In genomic region chr5:68139601-68140441, GRCh38 we compare ENCODE assay signal across 19 cellular contexts.
A peak's percentile ranks its signal among the peaks of the same experiment; 100 is the strongest.
DNase-seq lines count a peak whose midpoint lies in the region; ATAC-seq, FAIRE-seq and TF ChIP-seq lines count a peak whose summit lies in the region.
"Had no signal": no experiment of that assay in that cellular context is flagged by ENCODE, and none has a peak within 500 bp of the region (broad histone marks: within the 10 kb centered on the region; RNA-seq: fewer than 3 reads in every experiment).

No MANE protein-coding gene starts in this region.

- H3K27ac ChIP-seq in GM12878 (ENCODE audit: control insufficient read depth, insufficient read depth) (peak overlapping the region; percentile 66), mesendoderm (ENCODE audit: low read depth, low read length) (no peak overlapping the region), neural progenitor cell (no peak overlapping the region)
- H3K27ac ChIP-seq: PC-9 had no signal

- no peaks in the 10 kb centered on the region for H3F3A ChIP-seq in neural progenitor cell (ENCODE audit: low read depth)

- no peaks in the 10 kb centered on the region for H3K27me3 Mint-ChIP-seq in neural progenitor cell (ENCODE audit: insufficient read depth, low read depth)

- TF ChIP-seq RAD21 in GM12878 (IDR thresholded peaks at IDR 0.05; ENCODE audit: insufficient read depth, low read depth, low read length): no peak

- POLR2A ChIA-PET in GM12878 (lab: Charles Lee): interaction anchor here (1.1 kb wide), 1 partner anchor 77 kb away, joined by 3 read pairs; no protein-coding TSS in a partner anchor

- RAD21 ChIA-PET in GM12878 (lab: Charles Lee; ENCODE audit: unreplicated experiment): interaction anchor here (1.1 to 2.7 kb wide), 4 partner anchors 76 to 132 kb away, joined by 3 to 10 read pairs (median 3); partner anchors contain the start of gene PIK3R1

- H2BK120ac ChIP-seq in mesendoderm (ENCODE audit: low read depth, low read length): no peak overlapping the region

- H3K36me3 Mint-ChIP-seq in neural progenitor cell: no peaks in the 10 kb centered on the region

- no peak overlapping the region for H4K5ac ChIP-seq in mesendoderm (ENCODE audit: low read length)

- FAIRE-seq in GM12878 (lab: Jason Lieb, UNC): no peak

- H3K27ac Mint-ChIP-seq in neural progenitor cell: no peak overlapping the region

- H3K9me3 ChIP-seq in GM12878 (replicated peaks; ENCODE audit: control insufficient read depth, insufficient read depth, low read length) (peaks cover 4% of the 10 kb centered on the region), neural progenitor cell (ENCODE audit: low read depth) (no peaks in the 10 kb centered on the region)

- BruUV-seq in GM12878 (replicated peaks; lab: Mats Ljungman, UMichigan): no TSS peak

- H4K20me1 ChIP-seq in GM12878 (ENCODE audit: control insufficient read depth, insufficient read depth) (no peaks in the 10 kb centered on the region), neural progenitor cell (ENCODE audit: low read depth) (no peaks in the 10 kb centered on the region)

- H2AK5ac ChIP-seq in mesendoderm (ENCODE audit: low read length): no peak overlapping the region

- H2BK5ac ChIP-seq in mesendoderm (ENCODE audit: low read length): no peak overlapping the region

- H3K4me1 ChIP-seq in GM12878 (ENCODE audit: control insufficient read depth, insufficient read depth, low read length) (peaks cover 41% of the 10 kb centered on the region), mesendoderm (ENCODE audit: control insufficient read depth, low read depth, low read length) (no peaks in the 10 kb centered on the region), neural progenitor cell (peaks cover 5% of the 10 kb centered on the region)

- no peak overlapping the region for H3K4me3 Mint-ChIP-seq in neural progenitor cell
- H3K4me3 Mint-ChIP-seq: CD8-positive, alpha-beta memory T cell had no signal

- peaks cover 8% of the 10 kb centered on the region for H3K9me3 Mint-ChIP-seq in neural progenitor cell

- TF ChIP-seq POLR2A in GM12878 (IDR thresholded peaks at IDR 0.05; ENCODE audit: low read depth, low read length): no peak

- H3K4ac ChIP-seq in mesendoderm (ENCODE audit: low read depth, low read length): no peak overlapping the region

- in situ Hi-C loops in GM12878 (cut with MboI): no loop called here

- H3K27me3 ChIP-seq in GM12878 (replicated peaks in 1 of 2; ENCODE audit: control insufficient read depth in 2 of 2, insufficient read depth in 2 of 2, low read length in 1 of 2): no peaks in the 10 kb centered on the region
- no peaks in the 10 kb centered on the region for H3K27me3 ChIP-seq in mesendoderm (ENCODE audit: insufficient read depth, low read length, poor library complexity)
- H3K27me3 ChIP-seq in neural progenitor cell: no peaks in the 10 kb centered on the region

- no peak overlapping the region for H3K56ac ChIP-seq in mesendoderm (ENCODE audit: low read length)

- H3K79me2 ChIP-seq in GM12878 (ENCODE audit: control insufficient read depth, insufficient read depth, low read length) (no peaks in the 10 kb centered on the region), mesendoderm (ENCODE audit: control insufficient read depth, insufficient read depth, low read length) (no peaks in the 10 kb centered on the region), neural progenitor cell (ENCODE audit: low read depth) (no peaks in the 10 kb centered on the region)

- peak overlapping the region; percentile 31 for H3K4me2 ChIP-seq in GM12878 (ENCODE audit: control insufficient read depth, insufficient read depth)
- H3K4me2 ChIP-seq in mesendoderm (ENCODE audit: low read length): no peak overlapping the region
- H3K4me2 ChIP-seq in neural progenitor cell: no peak overlapping the region
- H3K4me2 ChIP-seq: PC-9 had no signal

- ATAC-seq in HG02588 (IDR thresholded peaks at IDR 0.05; ENCODE audit: unreplicated experiment) (peak; percentile 32), GM12878 (peak; percentile 53)
- ATAC-seq: esophagus mucosa, right cardiac atrium had no signal

- 19% methylated on average over 3 of the region's 3 CpGs for WGBS in GM12878 (ENCODE audit: insufficient coverage, insufficient replicate concordance, low lambda C conversion rate, missing lambda C conversion rate)
- no CpG with 5 or more reads among the region's 3 CpGs for WGBS in mesendoderm (ENCODE audit: extremely low coverage, insufficient coverage, low lambda C conversion rate)

- H3K36me3 ChIP-seq in GM12878 (ENCODE audit: control insufficient read depth in 2 of 2, insufficient read depth in 2 of 2, low read length in 1 of 2) (no peaks in the 10 kb centered on the region), mesendoderm (ENCODE audit: control insufficient read depth, insufficient read depth, low read length) (no peaks in the 10 kb centered on the region), neural progenitor cell (no peaks in the 10 kb centered on the region)

- CTCF ChIA-PET in GM12878 (lab: Yijun Ruan, JAX): interaction anchor here (1.5 kb wide), 1 partner anchor 132 kb away, joined by 3 read pairs; no protein-coding TSS in a partner anchor

- H2AFZ ChIP-seq in GM12878 (ENCODE audit: control insufficient read depth, low read depth, low read length): peak overlapping the region; percentile 35
- H2AFZ ChIP-seq in neural progenitor cell (replicated peaks): no peak overlapping the region
- H2AFZ ChIP-seq: PC-9 had no signal

- H3K4me3 ChIP-seq in GM12878: no peak overlapping the region
- H3K4me3 ChIP-seq in mesendoderm (ENCODE audit: low read length): no peak overlapping the region
- no peak overlapping the region for H3K4me3 ChIP-seq in neural progenitor cell
- H3K4me3 ChIP-seq: PC-9 had no signal

- no peak overlapping the region for H2BK15ac ChIP-seq in mesendoderm (replicated peaks; ENCODE audit: low read depth)

- no peak for TF ChIP-seq EP300 in GM12878 (IDR thresholded peaks at IDR 0.05; ENCODE audit: borderline replicate concordance in 1 of 2, control insufficient read depth in 1 of 2, low read depth in 2 of 2, low read length in 2 of 2)

- H3K18ac ChIP-seq in mesendoderm (ENCODE audit: low read length): no peak overlapping the region

- SMC1A ChIA-PET in GM12878 (lab: Charles Lee; ENCODE audit: uncharacterized antibody, unreplicated experiment): interaction anchor here (0.7 to 2.2 kb wide), 7 partner anchors 55 to 533 kb away, joined by 3 to 7 read pairs (median 3); no protein-coding TSS in a partner anchor

- H3K9ac ChIP-seq in GM12878 (ENCODE audit: control insufficient read depth, insufficient read depth, low read length) (no peak overlapping the region), mesendoderm (ENCODE audit: low read length) (no peak overlapping the region), neural progenitor cell (no peak overlapping the region)

- peaks cover 5% of the 10 kb centered on the region for H3K4me1 Mint-ChIP-seq in neural progenitor cell

- TF ChIP-seq CTCF in GM12878 (IDR thresholded peaks at IDR 0.05 in 2 of 3, conservative IDR thresholded peaks at IDR 0.05 in 1 of 3; ENCODE audit: control insufficient read depth in 2 of 3, extremely low read depth in 1 of 3, insufficient read depth in 1 of 3, low read depth in 3 of 3, low read length in 3 of 3): no peak
- TF ChIP-seq CTCF in neural progenitor cell (IDR thresholded peaks at IDR 0.05): no peak

- H3K79me1 ChIP-seq in mesendoderm (ENCODE audit: low read length): no peaks in the 10 kb centered on the region

- intact Hi-C loops in GM12878 (cut with micrococcal nuclease; ENCODE audit: unreplicated experiment) (loop anchor here (2.0 to 5.0 kb wide), 3 partner anchors 69 to 132 kb away; no protein-coding TSS in a partner anchor), posterior cingulate gyrus (cut with DNase I) (loop anchor here (10.0 kb wide), 1 partner anchor 1105 kb away; no protein-coding TSS in a partner anchor)

- H4K8ac ChIP-seq in mesendoderm (ENCODE audit: low read depth, low read length): no peak overlapping the region

- peak; percentile 85 for DNase-seq in NCI-H1417 treated with DMSO at 0.1 percent for 48 hours (lab: John Stamatoyannopoulos, UW)
- no peak for DNase-seq in GM12878 (ENCODE audit: low read depth, low spot score)
- DNase-seq in mesendoderm: peak; percentile 60
- DNase-seq in neural progenitor cell (ENCODE audit: low spot score): no peak
- no peak for DNase-seq in posterior cingulate gyrus
- DNase-seq in middle frontal gyrus (ENCODE audit: extremely low spot score, low spot score): no peak
- DNase-seq: activated CD4-positive, alpha-beta T cell treated with anti-CD3 and anti-CD28 coated beads, Interleukin-2, amount 50 U/mL, for 1 hour; activated gamma-delta T cell treated with Interleukin-2 at 50 U/mL for 16 hours; amygdala; CD8-positive, alpha-beta memory T cell; cerebellar nuclear complex; DMS79 treated with DMSO at 0.1 percent for 48 hours; effector CD4-positive, alpha-beta T cell; NCI-H1930; NCI-H526; PC-9; right cardiac atrium had no signal

- no peak overlapping the region for H3K23ac ChIP-seq in mesendoderm (ENCODE audit: low read length)

TF ChIP-seq in GM12878, 131 proteins besides CTCF, POLR2A, EP300 and RAD21 (continues in another document):
- TF ChIP-seq CREM (IDR thresholded peaks at IDR 0.05; ENCODE audit: low read depth): peak; percentile 46; the same call in 1 of the 2 replicates
- 0 out of 2 replicates have a peak, but pooled peaks have one; percentile 32 for TF ChIP-seq RUNX3 (IDR thresholded peaks at IDR 0.05; ENCODE audit: low read length)
- no peak for TF ChIP-seq BRCA1 (IDR thresholded peaks at IDR 0.05; ENCODE audit: low read depth, low read length)
- no peak for TF ChIP-seq EGR1 (IDR thresholded peaks at IDR 0.05; ENCODE audit: borderline replicate concordance in 1 of 2, low read depth in 2 of 2, low read length in 2 of 2)
- TF ChIP-seq MTA2 (IDR thresholded peaks at IDR 0.05; ENCODE audit: low read depth): peak; percentile 50; the same call in 1 of the 2 replicates
- peak; percentile 32 for TF ChIP-seq SKIL (IDR thresholded peaks at IDR 0.05; ENCODE audit: low read depth, poor library complexity, severe bottlenecking)
- peak; percentile 13; the same call in 1 of the 2 replicates for TF ChIP-seq TCF7 (IDR thresholded peaks at IDR 0.05; ENCODE audit: borderline replicate concordance)
- peak; percentile 42; the same call in 1 of the 2 replicates for TF ChIP-seq JUNB (IDR thresholded peaks at IDR 0.05)

Comparison
In these comparisons a context has a peak if more than half of its experiments do, and no peak if none do; other contexts are left out.
1. DNase-seq: peak in NCI-H1417 treated with DMSO at 0.1 percent for 48 hours (single experiment) and mesendoderm (single experiment); none in GM12878 (single experiment), neural progenitor cell (single experiment), posterior cingulate gyrus (0 of 10) and middle frontal gyrus (single experiment).